ENCODE assay signal across 1 cellular context in the genomic region with DNA sequence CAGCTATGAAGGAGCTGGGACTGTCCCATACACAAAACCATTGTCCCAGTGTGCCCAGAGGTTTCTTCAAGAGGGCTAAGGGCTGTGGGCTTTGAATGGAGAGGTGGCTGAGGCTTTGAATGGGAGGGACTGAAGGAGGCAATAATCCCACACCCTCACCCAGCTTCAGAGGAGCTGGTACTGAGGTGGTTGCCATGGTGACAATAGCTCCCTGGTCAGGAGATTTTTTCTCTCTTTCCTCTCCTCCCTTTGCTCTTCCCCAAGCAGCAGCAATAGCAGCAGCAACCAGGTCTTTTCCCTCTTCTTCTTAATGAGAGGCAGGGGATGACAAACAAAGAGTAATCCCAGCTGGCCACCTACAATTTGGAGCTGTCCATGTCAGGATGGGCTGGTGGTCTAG.
TF ChIP-seq lines count a peak whose summit lies in the region.

No MANE protein-coding gene starts in this region.

TF ChIP-seq in neural cell, 6 proteins besides CTCF, POLR2A, EP300 and RAD21 (continued from another document):
- no peak for TF ChIP-seq MXI1 (conservative IDR thresholded peaks at IDR 0.05; ENCODE audit: poor library complexity, severe bottlenecking)
- TF ChIP-seq SMC3 (conservative IDR thresholded peaks at IDR 0.05; ENCODE audit: poor library complexity): peak; percentile 43
